ENCODE assay signal across 24 cellular contexts in genomic region chr1:241927321-241927720, GRCh38. TPM values are rescaled to one million over a fixed set of nuclear protein-coding genes. Genes with fewer than 3 reads are reported as not detected.
DNase-seq lines count a peak whose midpoint lies in the region; ATAC-seq, FAIRE-seq and TF ChIP-seq lines count a peak whose summit lies in the region.
"Had no signal": no experiment of that assay in that cellular context is flagged by ENCODE, and none has a peak within 500 bp of the region (broad histone marks: within the 10 kb centered on the region; RNA-seq: fewer than 3 reads in every experiment).

No MANE protein-coding gene starts in this region.

- H3K4me2 ChIP-seq in K562 (ENCODE audit: insufficient read depth, low read length) (no peak overlapping the region), HepG2 (ENCODE audit: low read depth, low read length) (no peak overlapping the region)

- H3K4me3 Mint-ChIP-seq in neural crest cell, result no peak overlapping the region
- H3K4me3 Mint-ChIP-seq: CD4-positive, alpha-beta memory T cell; HFFc6 had no signal

- H3K36me3 Mint-ChIP-seq in neural crest cell (ENCODE audit: low read depth), result no peaks in the 10 kb centered on the region
- H3K36me3 Mint-ChIP-seq: CD4-positive, alpha-beta memory T cell had no signal

- no peaks in the 10 kb centered on the region for H3K9me3 Mint-ChIP-seq in neural crest cell
- H3K9me3 Mint-ChIP-seq: CD4-positive, alpha-beta memory T cell; HFFc6 had no signal

- DNase-seq in K562 (ENCODE audit: extremely low read depth in 1 of 4, low spot score in 3 of 4) (no peak), HepG2 (ENCODE audit: low spot score) (peak; percentile 39), neural crest cell (ENCODE audit: low read depth, low spot score) (no peak), small intestine (peak; percentile 81), NCI-H748 (lab: John Stamatoyannopoulos, UW; ENCODE audit: unreplicated experiment) (no peak), NCI-H1092 (lab: John Stamatoyannopoulos, UW) (no peak), NCI-H526 (lab: John Stamatoyannopoulos, UW) (no peak)
- DNase-seq: C1 segment of cervical spinal cord; CD4-positive, alpha-beta memory T cell; COR-L47; DMS 273 treated with DMSO at 0.1 percent for 48 hours; DMS79; EL; GDM1; GOT3; HFFc6 had no signal

- CTCF ChIA-PET in K562 (lab: Yijun Ruan, JAX; ENCODE audit: low intra/inter-chr PET ratio) (no interaction called here), HepG2 (lab: Yijun Ruan, JAX; ENCODE audit: low intra/inter-chr PET ratio, low total read pairs) (no interaction called here)

- peak overlapping the region; percentile 30 for H3K27ac Mint-ChIP-seq in neural crest cell (ENCODE audit: unreplicated experiment)
- H3K27ac Mint-ChIP-seq: CD4-positive, alpha-beta memory T cell; HFFc6 had no signal

- H4K20me1 ChIP-seq in K562 (replicated peaks; ENCODE audit: control insufficient read depth, insufficient read depth, low read length) (no peaks in the 10 kb centered on the region), HepG2 (ENCODE audit: insufficient read depth, low read length) (no peaks in the 10 kb centered on the region)

- H3K4me1 ChIP-seq in K562 (replicated peaks in 1 of 2; ENCODE audit: control insufficient read depth in 2 of 2, insufficient read depth in 2 of 2, low read length in 2 of 2), result no peaks in the 10 kb centered on the region
- peaks cover 18% of the 10 kb centered on the region for H3K4me1 ChIP-seq in HepG2 (ENCODE audit: insufficient read depth, low read length)
- H3K4me1 ChIP-seq in small intestine (ENCODE audit: control insufficient read depth in 2 of 2, insufficient read depth in 1 of 2, low read depth in 1 of 2, low read length in 1 of 2), result no peaks in the 10 kb centered on the region
- H3K4me1 ChIP-seq: HAP-1 had no signal

- TF ChIP-seq CTCF in K562 (IDR thresholded peaks at IDR 0.05 in 2 of 3, conservative IDR thresholded peaks at IDR 0.05 in 1 of 3; ENCODE audit: insufficient read depth in 2 of 3, low read depth in 1 of 3, low read length in 3 of 3) (no peak), HepG2 (CRISPR knock-in tag; IDR thresholded peaks at IDR 0.05) (no peak), neural crest cell (conservative IDR thresholded peaks at IDR 0.05) (no peak)

- H3K9me3 ChIP-seq in K562 (replicated peaks; ENCODE audit: control insufficient read depth, insufficient read depth, low read depth, low read length), result no peaks in the 10 kb centered on the region
- H3K9me3 ChIP-seq in HepG2 (ENCODE audit: low read length), result no peaks in the 10 kb centered on the region
- H3K9me3 ChIP-seq in small intestine (ENCODE audit: control insufficient read depth, low read depth), result no peaks in the 10 kb centered on the region
- H3K9me3 ChIP-seq: HAP-1 had no signal

- H3K36me3 ChIP-seq in K562 (ENCODE audit: control insufficient read depth, insufficient read depth, low read length) (no peaks in the 10 kb centered on the region), HepG2 (replicated peaks in 1 of 2; ENCODE audit: control insufficient read depth in 1 of 2, insufficient read depth in 2 of 2, low read length in 2 of 2) (no peaks in the 10 kb centered on the region), small intestine (ENCODE audit: control insufficient read depth in 2 of 2, insufficient read depth in 2 of 2, low read length in 2 of 2) (no peaks in the 10 kb centered on the region)
- H3K36me3 ChIP-seq: HAP-1 had no signal

- H2AFZ ChIP-seq in K562 (ENCODE audit: low read depth, low read length), result no peak overlapping the region
- H2AFZ ChIP-seq in HepG2 (ENCODE audit: low read length), result no peak overlapping the region

- FAIRE-seq in K562 (lab: Jason Lieb, UNC), result peak; percentile 42
- FAIRE-seq in HepG2 (lab: Jason Lieb, UNC), result no peak
- FAIRE-seq in small intestine (lab: Jason Lieb, UNC), result no peak
- FAIRE-seq: D721Med, GM12878, H54 had no signal

- H3K4me1 Mint-ChIP-seq in neural crest cell, result no peaks in the 10 kb centered on the region
- H3K4me1 Mint-ChIP-seq: CD4-positive, alpha-beta memory T cell had no signal

- ATAC-seq in K562 (no peak), HepG2 (peak; percentile 73), GM18868 (IDR thresholded peaks at IDR 0.05; ENCODE audit: unreplicated experiment) (no peak)
- ATAC-seq: GM12878 had no signal

- TF ChIP-seq POLR2A in K562 (conservative IDR thresholded peaks at IDR 0.05), result no peak
- TF ChIP-seq POLR2A in HepG2 (IDR thresholded peaks at IDR 0.05; ENCODE audit: insufficient read depth in 1 of 2, low read depth in 2 of 2, low read length in 2 of 2), result no peak

- H3K9me1 ChIP-seq in K562 (ENCODE audit: control insufficient read depth, insufficient read depth, low read length), result no peaks in the 10 kb centered on the region

- intact Hi-C loops in K562 (cut with micrococcal nuclease), result no loop called here
- intact Hi-C loops in HepG2 (cut with micrococcal nuclease; ENCODE audit: unreplicated experiment), result no loop called here

- no peaks in the 10 kb centered on the region for H3K79me2 ChIP-seq in K562 (ENCODE audit: control insufficient read depth, insufficient read depth, low read length)
- no peaks in the 10 kb centered on the region for H3K79me2 ChIP-seq in HepG2 (ENCODE audit: insufficient read depth, low read length)

- TF ChIP-seq EP300 in K562 (IDR thresholded peaks at IDR 0.05; ENCODE audit: low read length) (no peak), HepG2 (IDR thresholded peaks at IDR 0.05; ENCODE audit: low read depth in 2 of 2, low read length in 2 of 2) (no peak), HepG2 (CRISPR knock-in tag; IDR thresholded peaks at IDR 0.05; ENCODE audit: borderline replicate concordance) (no peak)

- no peak overlapping the region for H3K27ac ChIP-seq in K562 (ENCODE audit: extremely low read depth, low read depth, low read length)
- no peak overlapping the region for H3K27ac ChIP-seq in HepG2 (ENCODE audit: extremely low read length, insufficient read depth, low read length)
- H3K27ac ChIP-seq in small intestine (ENCODE audit: low read depth in 1 of 2, low read length in 1 of 2), result no peak overlapping the region

- POLR2A ChIA-PET in K562 (lab: Yijun Ruan, JAX), result interaction anchor here (0.6 kb wide), 1 partner anchor 255 kb away, joined by 3 read pairs; no protein-coding TSS in a partner anchor
- POLR2A ChIA-PET in HepG2 (lab: Yijun Ruan, JAX), result no interaction called here

- H3K27me3 Mint-ChIP-seq in neural crest cell (ENCODE audit: low read depth), result no peaks in the 10 kb centered on the region

- no peak for TF ChIP-seq RAD21 in K562 (CRISPR knock-in tag; conservative IDR thresholded peaks at IDR 0.05 in 1 of 2, IDR thresholded peaks at IDR 0.05 in 1 of 2)
- TF ChIP-seq RAD21 in HepG2 (CRISPR knock-in tag; IDR thresholded peaks at IDR 0.05), result no peak

- no peak overlapping the region for H3K4me3 ChIP-seq in K562
- H3K4me3 ChIP-seq in HepG2 (replicated peaks in 1 of 3; ENCODE audit: insufficient read depth in 1 of 3, low read depth in 2 of 3, low read length in 3 of 3), result no peak overlapping the region
- no peak overlapping the region for H3K4me3 ChIP-seq in small intestine (ENCODE audit: low read depth in 1 of 2, low read length in 2 of 2)
- H3K4me3 ChIP-seq: GM12878, HAP-1 had no signal

- BruUV-seq in K562 (replicated peaks; lab: Mats Ljungman, UMichigan) (no TSS peak), HepG2 (replicated peaks; lab: Mats Ljungman, UMichigan) (no TSS peak)

- 4% methylated on average over 4 of the region's 4 CpGs for WGBS in K562 (ENCODE audit: insufficient coverage, low coverage, missing lambda C conversion rate)
- WGBS in HepG2 (ENCODE audit: low lambda C conversion rate), result 2% methylated on average over 4 of the region's 4 CpGs
- 22 to 61% (median 42%) methylated on average over 4 of the region's 4 CpGs for WGBS in small intestine, 3 donors

- in situ Hi-C loops in K562 (cut with MboI) (no loop called here), HepG2 (cut with HindIII; ENCODE audit: extremely low pct_ligation_motif_present, low pct_unique_long_range_greater_than_20kb) (no loop called here)

- H3K27me3 ChIP-seq in K562 (ENCODE audit: control insufficient read depth in 2 of 2, insufficient read depth in 2 of 2, low read length in 2 of 2) (peaks cover 28 to 64% of the 10 kb centered on the region in 2 experiments), HepG2 (ENCODE audit: control insufficient read depth in 1 of 2, insufficient read depth in 2 of 2, low read length in 2 of 2) (no peaks in the 10 kb centered on the region), small intestine (ENCODE audit: control insufficient read depth in 2 of 2, insufficient read depth in 2 of 2, low read length in 2 of 2) (no peaks in the 10 kb centered on the region)

- H3K9ac ChIP-seq in K562 (ENCODE audit: insufficient read depth in 1 of 2, low read depth in 2 of 2, low read length in 2 of 2) (no peak overlapping the region), HepG2 (ENCODE audit: insufficient read depth, low read depth, low read length) (no peak overlapping the region)

RNA-seq across cellular contexts. Expression of gene BECN2, which starts 30.2 kb away (rescaled TPM):
- not detected in 2 replicates for total RNA-seq in K562 (2011; cell fraction: chromatin; rRNA removed; ENCODE audit: low replicate concordance)
- total RNA-seq in K562 (2011; cell fraction: nucleolus; rRNA removed), result not detected in 2 replicates
- not detected in 2 replicates for total RNA-seq in K562 (2011; cell fraction: nucleoplasm; rRNA removed)
- not detected in 2 replicates for total RNA-seq in K562 (2014; rRNA removed)
- total RNA-seq in K562 (2014; rRNA removed; fragmentation: Illumina TruSeq; extraction: Trizol), result not detected in 2 replicates
- not detected in 2 replicates for total RNA-seq in K562 (2015; rRNA removed; fragmentation: Illumina TruSeq; extraction: Trizol)
- total RNA-seq in K562 (2021), result not detected in 2 replicates
- polyA plus RNA-seq in K562 (2011; rRNA removed), result not detected in 2 replicates
- polyA plus RNA-seq in K562 (2011; cell fraction: cytosol; rRNA removed), result not detected in 2 replicates
- not detected in 2 replicates for polyA plus RNA-seq in K562 (2011; cell fraction: nucleus; rRNA removed)
- not detected in 2 replicates for polyA plus RNA-seq in K562 (2012)
- polyA plus RNA-seq in K562 (2014; fragmentation: Illumina TruSeq; extraction: Trizol), result not detected in 2 replicates
- polyA plus RNA-seq in K562 (2014; fragmentation: Nextera tagmentation; extraction: Ambion mirVana), result not detected
- not detected in 2 replicates for polyA plus RNA-seq in K562 (2014; rRNA removed)
- not detected in 2 replicates for polyA minus RNA-seq in K562 (2011; rRNA and poly(A)+ RNA removed)
- not detected in 2 replicates for polyA minus RNA-seq in K562 (2011; cell fraction: cytosol; rRNA and poly(A)+ RNA removed)
- not detected in 2 replicates for polyA minus RNA-seq in K562 (2011; cell fraction: nucleus; rRNA and poly(A)+ RNA removed)
- total RNA-seq in HepG2 (2016; rRNA removed; fragmentation: Illumina TruSeq; extraction: Trizol), result not detected in 2 replicates
- total RNA-seq in HepG2 (2016; cell fraction: cytosol; rRNA removed; fragmentation: Illumina TruSeq; extraction: Trizol; ENCODE audit: low read depth), result not detected in 2 replicates
- total RNA-seq in HepG2 (2016; cell fraction: insoluble cytoplasmic fraction; rRNA removed; fragmentation: Illumina TruSeq; extraction: Trizol), result not detected in 2 replicates
- not detected in 2 replicates for total RNA-seq in HepG2 (2016; cell fraction: membrane; rRNA removed; fragmentation: Illumina TruSeq; extraction: Trizol)
- total RNA-seq in HepG2 (2016; cell fraction: nucleus; rRNA removed; fragmentation: Illumina TruSeq; extraction: Trizol), result not detected in 2 replicates
- 0.07 TPM in 1 of 2 replicates, not detected in the other for polyA plus RNA-seq in HepG2 (2011; rRNA removed)
- polyA plus RNA-seq in HepG2 (2011; cell fraction: cytosol; rRNA removed), result not detected in 2 replicates
- not detected in 2 replicates for polyA plus RNA-seq in HepG2 (2011; cell fraction: nucleus; rRNA removed)
- not detected in 2 replicates for polyA plus RNA-seq in HepG2 (2012)
- polyA plus RNA-seq in HepG2 (2016; cell fraction: cytosol; fragmentation: Illumina TruSeq; extraction: Trizol; ENCODE audit: low read depth), result not detected in 2 replicates
- not detected in 2 replicates for polyA plus RNA-seq in HepG2 (2016; cell fraction: insoluble cytoplasmic fraction; fragmentation: Illumina TruSeq; extraction: Trizol; ENCODE audit: low read depth)
- not detected in 2 replicates for polyA plus RNA-seq in HepG2 (2016; cell fraction: membrane; fragmentation: Illumina TruSeq; extraction: Trizol; ENCODE audit: low read depth)
- not detected in 2 replicates for polyA plus RNA-seq in HepG2 (2016; cell fraction: nucleus; fragmentation: Illumina TruSeq; extraction: Trizol; ENCODE audit: insufficient read depth, low read depth)
- polyA minus RNA-seq in HepG2 (2011; rRNA and poly(A)+ RNA removed; ENCODE audit: low replicate concordance), result 0.19 TPM in 1 of 2 replicates, not detected in the other
- polyA minus RNA-seq in HepG2 (2011; cell fraction: cytosol; rRNA and poly(A)+ RNA removed), result not detected in 2 replicates
- polyA minus RNA-seq in HepG2 (2011; cell fraction: nucleus; rRNA and poly(A)+ RNA removed), result not detected in 2 replicates
- not detected in 2 replicates for total RNA-seq in neural crest cell
- not detected for polyA plus RNA-seq in small intestine
- total RNA-seq: A172; A673; CD4-positive, alpha-beta memory T cell; GM12878; HFFc6 had no signal
- polyA plus RNA-seq: BJ; CD4-positive, alpha-beta memory T cell; GM12878 had no signal

Comparison
In these comparisons a context has a peak if more than half of its experiments do, and no peak if none do; other contexts are left out.
1. DNase-seq: peak in HepG2 (single experiment) and small intestine (single experiment); none in K562 (0 of 4), neural crest cell (single experiment), NCI-H748 (single experiment), NCI-H1092 (single experiment) and NCI-H526 (0 of 2).